8 cellular contexts compared by ENCODE assay signal in genomic region chrX:101417981-101418841, GRCh38. TPM values are rescaled to one million over a fixed set of nuclear protein-coding genes. Genes with fewer than 3 reads are reported as not detected.
DNase-seq lines count a peak whose midpoint lies in the region; ATAC-seq and TF ChIP-seq lines count a peak whose summit lies in the region.

No MANE protein-coding gene starts in this region.

- H3K27me3 ChIP-seq in spleen (replicated peaks in 1 of 7), result peaks cover 0 to 7% (median 0%) of the 10 kb centered on the region in 7 donors

- peak overlapping the region; percentile 87 for H3K27ac Mint-ChIP-seq in T-helper 2 cell treated with Interferon-gamma antibody and Interleukin-4, amounts not matched to agents 5 μg/mL and 100 μg/mL, for 36 hours
- peak overlapping the region; percentile 99 for H3K27ac Mint-ChIP-seq in central memory CD8-positive, alpha-beta T cell (ENCODE audit: low read depth)

- DNase-seq in stimulated activated CD4-positive, alpha-beta T cell treated with anti-CD3 and anti-CD28 coated beads, Interleukin-12 subunit alpha, Interleukin-12 subunit beta, amount 100 ng/mL, for 4 hours, result peak; percentile 31
- DNase-seq in stimulated activated CD4-positive, alpha-beta T cell treated with anti-CD3 and anti-CD28 coated beads, Interleukin-2, amount 100 ng/mL, for 48 hours, result no peak
- DNase-seq in T-helper 2 cell treated with Interferon-gamma antibody and Interleukin-4, amounts not matched to agents 5 μg/mL and 100 μg/mL, for 36 hours (ENCODE audit: low spot score), result peak; percentile 19
- DNase-seq in central memory CD8-positive, alpha-beta T cell (ENCODE audit: low spot score in 2 of 2), result peak in 1 of 2 donors; percentile 13
- DNase-seq in iris pigment epithelial cell (ENCODE audit: low read depth), result peak; percentile 25
- DNase-seq in spleen, result peak; percentile 92

- no peak for TF ChIP-seq POLR2A in spleen (IDR thresholded peaks at IDR 0.05)

- no peaks in the 10 kb centered on the region for H3K9me3 ChIP-seq in spleen

- TF ChIP-seq CTCF in spleen (IDR thresholded peaks at IDR 0.05 in 8 of 11, conservative IDR thresholded peaks at IDR 0.05 in 3 of 11), result no peak

- peaks cover 2% of the 10 kb centered on the region for H3K36me3 Mint-ChIP-seq in T-helper 2 cell treated with Interferon-gamma antibody and Interleukin-4, amounts not matched to agents 5 μg/mL and 100 μg/mL, for 36 hours (ENCODE audit: low read depth)
- peaks cover 3% of the 10 kb centered on the region for H3K36me3 Mint-ChIP-seq in central memory CD8-positive, alpha-beta T cell (ENCODE audit: insufficient read depth)

- ATAC-seq in HG03342 (IDR thresholded peaks at IDR 0.05; ENCODE audit: unreplicated experiment) (peak; percentile 40), GM18517 (IDR thresholded peaks at IDR 0.05; ENCODE audit: unreplicated experiment) (no peak)
- ATAC-seq in central memory CD8-positive, alpha-beta T cell (replicated peaks; ENCODE audit: extremely low read depth, poor library complexity, severe bottlenecking), result peak; percentile 37

- H3K36me3 ChIP-seq in spleen, result peaks cover 0 to 25% (median under 1%) of the 10 kb centered on the region in 6 donors

- H3K4me3 Mint-ChIP-seq in T-helper 2 cell treated with Interferon-gamma antibody and Interleukin-4, amounts not matched to agents 5 μg/mL and 100 μg/mL, for 36 hours, result peak overlapping the region; percentile 86
- peak overlapping the region; percentile 95 for H3K4me3 Mint-ChIP-seq in central memory CD8-positive, alpha-beta T cell

- peak overlapping the region; percentile 64 to 94 (median 90) for H3K27ac ChIP-seq in spleen

- intact Hi-C loops in spleen (cut with DNase I; ENCODE audit: low total_unique reads), result loop anchor here (5.0 kb wide), 1 partner anchor 379 kb away; no protein-coding TSS in a partner anchor

- no peaks in the 10 kb centered on the region for H3K9me3 Mint-ChIP-seq in T-helper 2 cell treated with Interferon-gamma antibody and Interleukin-4, amounts not matched to agents 5 μg/mL and 100 μg/mL, for 36 hours
- no peaks in the 10 kb centered on the region for H3K9me3 Mint-ChIP-seq in central memory CD8-positive, alpha-beta T cell

- peaks cover 3 to 43% (median 13%) of the 10 kb centered on the region in 6 donors for H3K4me1 ChIP-seq in spleen

- H3K27me3 Mint-ChIP-seq in T-helper 2 cell treated with Interferon-gamma antibody and Interleukin-4, amounts not matched to agents 5 μg/mL and 100 μg/mL, for 36 hours (ENCODE audit: low read depth), result no peaks in the 10 kb centered on the region
- H3K27me3 Mint-ChIP-seq in central memory CD8-positive, alpha-beta T cell, result no peaks in the 10 kb centered on the region

- H3K4me3 ChIP-seq in spleen, result peak overlapping the region; percentile 12 to 73 (median 38)

- peaks cover 23% of the 10 kb centered on the region for H3K4me1 Mint-ChIP-seq in T-helper 2 cell treated with Interferon-gamma antibody and Interleukin-4, amounts not matched to agents 5 μg/mL and 100 μg/mL, for 36 hours (ENCODE audit: low read depth)
- peaks cover 20% of the 10 kb centered on the region for H3K4me1 Mint-ChIP-seq in central memory CD8-positive, alpha-beta T cell

- 0 to 21% (median 1%) methylated on average over 27 to 55 of the region's 56 CpGs for WGBS in spleen, 5 donors

RNA-seq across cellular contexts. Expression of gene HNRNPH2, which starts 10.2 kb away (rescaled TPM):
- total RNA-seq in spleen, result 10 to 100 TPM; 42.9 to 74.1 (median 67.0) TPM
- polyA plus RNA-seq in spleen, result 10 to 100 TPM; 34.1 to 55.3 (median 45.3) TPM

RNA-seq across cellular contexts. Expression of gene GLA, which starts 10.5 kb away (rescaled TPM):
- total RNA-seq in spleen, result 10 to 100 TPM; 22.9 to 33.8 (median 31.0) TPM
- 10 to 100 TPM; 23.9 to 38.5 (median 36.6) TPM for polyA plus RNA-seq in spleen

RNA-seq across cellular contexts. Expression of gene RPL36A, which starts 27.4 kb away (rescaled TPM):
- 1,000 to 10,000 TPM in 3 of 7 donors, 100 to 1,000 TPM in 4; 151 to 3,237 (median 224) TPM for total RNA-seq in spleen
- 1,000 to 10,000 TPM; 4,155 to 7,329 (median 5,596) TPM for polyA plus RNA-seq in spleen

RNA-seq across cellular contexts. Expression of gene BTK, which starts 32.2 kb away (rescaled TPM):
- 100 to 1,000 TPM in 1 of 7 donors, 10 to 100 TPM in 6; 70.7 to 103 (median 81.5) TPM for total RNA-seq in spleen
- polyA plus RNA-seq in spleen, result 100 to 1,000 TPM in 2 of 3 donors, 10 to 100 TPM in 1; 76.5 to 139 (median 103) TPM

Comparison
In these comparisons a context has a peak if more than half of its experiments do, and no peak if none do; other contexts are left out.
1. DNase-seq: peak in stimulated activated CD4-positive, alpha-beta T cell treated with anti-CD3 and anti-CD28 coated beads, Interleukin-12 subunit alpha, Interleukin-12 subunit beta, amount 100 ng/mL, for 4 hours (single experiment), T-helper 2 cell treated with Interferon-gamma antibody and Interleukin-4, amounts not matched to agents 5 μg/mL and 100 μg/mL, for 36 hours (single experiment), iris pigment epithelial cell (single experiment) and spleen (single experiment); none in stimulated activated CD4-positive, alpha-beta T cell treated with anti-CD3 and anti-CD28 coated beads, Interleukin-2, amount 100 ng/mL, for 48 hours (0 of 2).